2 cellular contexts compared by ENCODE assay signal in the genomic region with DNA sequence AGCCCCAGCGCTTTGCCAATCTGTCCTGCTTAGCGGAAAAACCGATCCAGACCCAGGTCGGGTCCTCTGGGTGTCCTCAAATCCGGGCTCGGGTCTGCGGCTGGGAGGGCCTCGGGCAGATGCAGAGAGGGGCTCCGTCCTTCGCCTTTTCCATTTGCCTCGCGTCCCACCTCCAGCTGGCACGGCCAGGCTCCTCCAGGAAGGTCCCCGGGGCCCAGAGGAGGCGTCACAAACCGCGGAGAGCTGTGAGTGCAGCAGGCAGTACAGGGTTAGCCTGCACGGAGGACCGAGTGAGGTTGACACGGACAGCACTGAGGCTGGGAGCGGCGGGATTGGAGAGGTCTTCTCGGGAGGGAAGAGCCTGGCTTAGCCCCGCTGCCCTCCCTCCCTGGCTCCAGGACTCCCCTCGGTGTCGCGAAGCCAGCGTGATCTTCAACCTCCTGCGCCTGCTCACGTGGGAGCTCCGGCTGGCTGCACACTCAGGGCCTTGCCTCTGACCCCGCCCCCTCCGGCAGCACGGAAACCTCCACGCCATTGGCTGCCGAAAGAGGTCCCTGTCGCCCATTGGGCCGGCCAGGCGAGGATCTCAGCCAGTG.
TF ChIP-seq lines count a peak whose summit lies in the region.

No MANE protein-coding gene starts in this region.

TF ChIP-seq in A549, 52 proteins besides CTCF, POLR2A, EP300 and RAD21:
- TF ChIP-seq SREBF2 (IDR thresholded peaks at IDR 0.05): no peak
- TF ChIP-seq, protein P1, sequence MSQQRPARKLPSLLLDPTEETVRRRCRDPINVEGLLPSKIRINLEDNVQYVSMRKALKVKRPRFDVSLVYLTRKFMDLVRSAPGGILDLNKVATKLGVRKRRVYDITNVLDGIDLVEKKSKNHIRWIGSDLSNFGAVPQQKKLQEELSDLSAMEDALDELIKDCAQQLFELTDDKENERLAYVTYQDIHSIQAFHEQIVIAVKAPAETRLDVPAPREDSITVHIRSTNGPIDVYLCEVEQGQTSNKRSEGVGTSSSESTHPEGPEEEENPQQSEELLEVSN (IDR thresholded peaks at IDR 0.05; ENCODE audit: borderline replicate concordance, low read depth): 0 out of 2 replicates have a peak, but pooled peaks have one; percentile 8
- TF ChIP-seq GATA3 (IDR thresholded peaks at IDR 0.05; ENCODE audit: borderline replicate concordance): no peak
- TF ChIP-seq, protein P2, sequence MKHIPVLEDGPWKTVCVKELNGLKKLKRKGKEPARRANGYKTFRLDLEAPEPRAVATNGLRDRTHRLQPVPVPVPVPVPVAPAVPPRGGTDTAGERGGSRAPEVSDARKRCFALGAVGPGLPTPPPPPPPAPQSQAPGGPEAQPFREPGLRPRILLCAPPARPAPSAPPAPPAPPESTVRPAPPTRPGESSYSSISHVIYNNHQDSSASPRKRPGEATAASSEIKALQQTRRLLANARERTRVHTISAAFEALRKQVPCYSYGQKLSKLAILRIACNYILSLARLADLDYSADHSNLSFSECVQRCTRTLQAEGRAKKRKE (CRISPR knock-in tag; IDR thresholded peaks at IDR 0.05; ENCODE audit: low read depth): no peak
- TF ChIP-seq RNF2 (IDR thresholded peaks at IDR 0.05; ENCODE audit: borderline replicate concordance, low read depth): no peak
- TF ChIP-seq, protein P3, sequence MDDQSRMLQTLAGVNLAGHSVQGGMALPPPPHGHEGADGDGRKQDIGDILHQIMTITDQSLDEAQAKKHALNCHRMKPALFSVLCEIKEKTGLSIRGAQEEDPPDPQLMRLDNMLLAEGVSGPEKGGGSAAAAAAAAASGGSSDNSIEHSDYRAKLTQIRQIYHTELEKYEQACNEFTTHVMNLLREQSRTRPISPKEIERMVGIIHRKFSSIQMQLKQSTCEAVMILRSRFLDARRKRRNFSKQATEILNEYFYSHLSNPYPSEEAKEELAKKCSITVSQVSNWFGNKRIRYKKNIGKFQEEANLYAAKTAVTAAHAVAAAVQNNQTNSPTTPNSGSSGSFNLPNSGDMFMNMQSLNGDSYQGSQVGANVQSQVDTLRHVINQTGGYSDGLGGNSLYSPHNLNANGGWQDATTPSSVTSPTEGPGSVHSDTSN (IDR thresholded peaks at IDR 0.05): no peak
- no peak for TF ChIP-seq MAFK (IDR thresholded peaks at IDR 0.05; ENCODE audit: partially characterized antibody)
- TF ChIP-seq EHMT2 (IDR thresholded peaks at IDR 0.05; ENCODE audit: low read depth): no peak
- TF ChIP-seq, protein P4, sequence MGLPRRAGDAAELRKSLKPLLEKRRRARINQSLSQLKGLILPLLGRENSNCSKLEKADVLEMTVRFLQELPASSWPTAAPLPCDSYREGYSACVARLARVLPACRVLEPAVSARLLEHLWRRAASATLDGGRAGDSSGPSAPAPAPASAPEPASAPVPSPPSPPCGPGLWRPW (IDR thresholded peaks at IDR 0.05): no peak

TF ChIP-seq in IMR-90, 13 proteins besides CTCF, POLR2A, EP300 and RAD21:
- TF ChIP-seq RCOR1 (IDR thresholded peaks at IDR 0.05; ENCODE audit: insufficient replicate concordance, low read length) (no peak), MAFK (IDR thresholded peaks at IDR 0.05; ENCODE audit: low read depth, low read length) (no peak), MAZ (IDR thresholded peaks at IDR 0.05; ENCODE audit: borderline replicate concordance, low read depth, low read length) (no peak), SMC3 (IDR thresholded peaks at IDR 0.05; ENCODE audit: low read depth, low read length) (no peak), FOS (IDR thresholded peaks at IDR 0.05; ENCODE audit: low read depth, low read length) (no peak), BHLHE40 (IDR thresholded peaks at IDR 0.05; ENCODE audit: low read depth, low read length) (no peak), MXI1 (IDR thresholded peaks at IDR 0.05; ENCODE audit: borderline replicate concordance, low read depth, low read length) (no peak), CEBPB (IDR thresholded peaks at IDR 0.05; ENCODE audit: low read depth, low read length) (no peak), RFX5 (IDR thresholded peaks at IDR 0.05; ENCODE audit: low read depth, low read length) (no peak), NFE2L2 (IDR thresholded peaks at IDR 0.05; ENCODE audit: low read depth, low read length) (no peak), CHD1 (IDR thresholded peaks at IDR 0.05; ENCODE audit: low read depth, low read length) (no peak)
- TF ChIP-seq, protein P5, sequence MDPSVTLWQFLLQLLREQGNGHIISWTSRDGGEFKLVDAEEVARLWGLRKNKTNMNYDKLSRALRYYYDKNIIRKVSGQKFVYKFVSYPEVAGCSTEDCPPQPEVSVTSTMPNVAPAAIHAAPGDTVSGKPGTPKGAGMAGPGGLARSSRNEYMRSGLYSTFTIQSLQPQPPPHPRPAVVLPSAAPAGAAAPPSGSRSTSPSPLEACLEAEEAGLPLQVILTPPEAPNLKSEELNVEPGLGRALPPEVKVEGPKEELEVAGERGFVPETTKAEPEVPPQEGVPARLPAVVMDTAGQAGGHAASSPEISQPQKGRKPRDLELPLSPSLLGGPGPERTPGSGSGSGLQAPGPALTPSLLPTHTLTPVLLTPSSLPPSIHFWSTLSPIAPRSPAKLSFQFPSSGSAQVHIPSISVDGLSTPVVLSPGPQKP (IDR thresholded peaks at IDR 0.05; ENCODE audit: borderline replicate concordance, low read depth, low read length): no peak
- TF ChIP-seq, protein P6, sequence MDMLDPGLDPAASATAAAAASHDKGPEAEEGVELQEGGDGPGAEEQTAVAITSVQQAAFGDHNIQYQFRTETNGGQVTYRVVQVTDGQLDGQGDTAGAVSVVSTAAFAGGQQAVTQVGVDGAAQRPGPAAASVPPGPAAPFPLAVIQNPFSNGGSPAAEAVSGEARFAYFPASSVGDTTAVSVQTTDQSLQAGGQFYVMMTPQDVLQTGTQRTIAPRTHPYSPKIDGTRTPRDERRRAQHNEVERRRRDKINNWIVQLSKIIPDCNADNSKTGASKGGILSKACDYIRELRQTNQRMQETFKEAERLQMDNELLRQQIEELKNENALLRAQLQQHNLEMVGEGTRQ (IDR thresholded peaks at IDR 0.05; ENCODE audit: low read depth, low read length): no peak
